29 cellular contexts compared by ENCODE assay signal in the genomic region with DNA sequence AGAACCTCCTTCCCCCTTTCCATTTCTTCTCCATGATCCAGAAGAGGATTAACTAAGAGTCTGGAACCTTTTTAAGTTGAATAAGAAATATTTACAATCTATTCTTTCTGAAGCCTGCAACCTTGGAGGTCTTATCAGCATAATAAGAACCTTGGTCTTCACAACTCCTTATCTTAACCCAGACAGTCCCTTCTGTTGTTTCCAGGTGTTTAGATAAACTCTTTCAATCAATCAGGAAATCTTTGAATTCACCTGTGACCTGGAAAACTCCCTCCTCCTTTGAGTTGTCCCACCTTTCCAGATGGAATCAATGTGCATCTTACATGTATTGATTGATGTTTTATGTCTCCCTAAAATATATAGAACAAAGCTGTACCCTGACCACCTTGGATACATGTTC.
"Had no signal": no experiment of that assay in that cellular context is flagged by ENCODE, and none has a peak within 500 bp of the region (broad histone marks: within the 10 kb centered on the region; RNA-seq: fewer than 3 reads in every experiment).

No MANE protein-coding gene starts in this region.

- DNase-seq: stimulated activated CD4-positive, alpha-beta T cell treated with anti-CD3 and anti-CD28 coated beads, Interleukin-2, amount 100 ng/mL, for 48 hours; stimulated activated CD4-positive, alpha-beta T cell treated with anti-CD3 and anti-CD28 coated beads, Interleukin-4, amount 100 ng/mL, for 1 hour; stimulated activated CD4-positive, alpha-beta T cell treated with anti-CD3 and anti-CD28 coated beads, Interleukin-4, amount 100 ng/mL, for 24 hours; stimulated activated CD4-positive, alpha-beta T cell treated with anti-CD3 and anti-CD28 coated beads, Interleukin-4, amount 100 ng/mL, for 4 hours; stimulated activated CD8-positive, alpha-beta memory T cell treated with anti-CD3 and anti-CD28 coated beads, Interleukin-4, amount 100 ng/mL, for 48 hours; stimulated activated naive B cell treated with anti-CD40 and anti-IgM and Interleukin-4, amounts not matched to agents 10 μg/mL and 1 μg/mL and 100 μg/mL, for 72 hours; stimulated activated naive CD4-positive, alpha-beta T cell; stimulated activated naive CD4-positive, alpha-beta T cell treated with Interleukin-2 at 50 U/mL for 16 hours; stimulated activated naive CD8-positive, alpha-beta T cell treated with anti-CD3 and anti-CD28 coated beads, Interleukin-15, amount 100 ng/mL, for 72 hours; stimulated activated naive CD8-positive, alpha-beta T cell treated with anti-CD3 and anti-CD28 coated beads, Interleukin-15, Interleukin-2, amounts not matched to agents 100 U/mL and 50 U/mL, for 24 hours; stomach; substantia nigra; testis; thyroid gland; tibial artery; transverse colon; trophoblast cell; upper lobe of left lung; upper lobe of right lung; uterus had no signal

- FAIRE-seq: urothelium cell line had no signal

- H3K4me1 Mint-ChIP-seq: stimulated activated naive B cell treated with anti-CD40 and anti-IgM and Interleukin-4, amounts not matched to agents 10 μg/mL and 1 μg/mL and 100 μg/mL, for 72 hours had no signal

- H3K27ac ChIP-seq: stomach, suprapubic skin, testis, thoracic aorta, thyroid gland, tibial artery, tibial nerve, transverse colon, upper lobe of left lung, upper lobe of right lung, uterus, vagina had no signal

- H3K36me3 Mint-ChIP-seq: stimulated activated memory B cell treated with anti-CD40 and anti-IgM and Interleukin-4, amounts not matched to agents 10 μg/mL and 1 μg/mL and 100 μg/mL, for 72 hours; stimulated activated naive B cell treated with anti-CD40 and anti-IgM and Interleukin-4, amounts not matched to agents 10 μg/mL and 1 μg/mL and 100 μg/mL, for 72 hours; type B pancreatic cell had no signal

- H3K9me3 Mint-ChIP-seq: stimulated activated effector memory CD8-positive, alpha-beta T cell treated with anti-CD3 and anti-CD28 coated beads, Interleukin-12 subunit alpha, Interleukin-12 subunit beta, amount 100 ng/mL, for 72 hours; stimulated activated memory B cell treated with anti-CD40 and anti-IgM and Interleukin-4, amounts not matched to agents 10 μg/mL and 1 μg/mL and 100 μg/mL, for 72 hours; stimulated activated naive B cell treated with anti-CD40 and anti-IgM and Interleukin-4, amounts not matched to agents 10 μg/mL and 1 μg/mL and 100 μg/mL, for 72 hours; stimulated activated naive CD8-positive, alpha-beta T cell treated with anti-CD3 and anti-CD28 coated beads, Interleukin-15, Interleukin-2, amounts not matched to agents 100 ng/mL and 50 ng/mL, for 24 hours; type B pancreatic cell had no signal

- ATAC-seq: stimulated activated effector memory CD8-positive, alpha-beta T cell treated with anti-CD3 and anti-CD28 coated beads, Interleukin-12 subunit alpha, Interleukin-12 subunit beta, amount 100 ng/mL, for 72 hours; stimulated activated memory B cell treated with anti-CD40 and anti-IgM and Interleukin-4, amounts not matched to agents 10 μg/mL and 1 μg/mL and 100 μg/mL, for 72 hours; stimulated activated naive B cell treated with anti-CD40 and anti-IgM and Interleukin-4, amounts not matched to agents 10 μg/mL and 1 μg/mL and 100 μg/mL, for 72 hours; stimulated activated naive CD8-positive, alpha-beta T cell treated with anti-CD3 and anti-CD28 coated beads, Interleukin-15, amount 100 ng/mL, for 72 hours; stimulated activated naive CD8-positive, alpha-beta T cell treated with anti-CD3 and anti-CD28 coated beads, Interleukin-15, Interleukin-2, amounts not matched to agents 100 U/mL and 50 U/mL, for 24 hours; upper lobe of right lung had no signal

- H3K27me3 ChIP-seq: stomach, suprapubic skin, testis, thyroid gland, tibial artery, tibial nerve, upper lobe of left lung, upper lobe of right lung, uterus, vagina had no signal

- H3K27me3 Mint-ChIP-seq: stimulated activated naive CD8-positive, alpha-beta T cell treated with anti-CD3 and anti-CD28 coated beads, Interleukin-15, amount 100 ng/mL, for 72 hours had no signal

- H3K36me3 ChIP-seq: stomach, suprapubic skin, thoracic aorta, thyroid gland, tibial artery, tibial nerve, transverse colon, upper lobe of left lung, upper lobe of right lung, uterus, vagina had no signal

- H3K9me3 ChIP-seq: stomach, suprapubic skin, testis, thoracic aorta, thyroid gland, tibial artery, tibial nerve, transverse colon, upper lobe of left lung, upper lobe of right lung, uterus, vagina had no signal

- H3K4me3 ChIP-seq: stomach, suprapubic skin, testis, thoracic aorta, thyroid gland, tibial artery, tibial nerve, transverse colon, upper lobe of left lung, upper lobe of right lung, uterus, vagina had no signal

- H3K27ac Mint-ChIP-seq: stimulated activated effector memory CD8-positive, alpha-beta T cell treated with anti-CD3 and anti-CD28 coated beads, Interleukin-12 subunit alpha, Interleukin-12 subunit beta, amount 100 ng/mL, for 72 hours; stimulated activated memory B cell treated with anti-CD40 and anti-IgM and Interleukin-4, amounts not matched to agents 10 μg/mL and 1 μg/mL and 100 μg/mL, for 72 hours; stimulated activated naive CD8-positive, alpha-beta T cell treated with anti-CD3 and anti-CD28 coated beads, Interleukin-15, amount 100 ng/mL, for 72 hours; stimulated activated naive CD8-positive, alpha-beta T cell treated with anti-CD3 and anti-CD28 coated beads, Interleukin-15, Interleukin-2, amounts not matched to agents 100 ng/mL and 50 ng/mL, for 24 hours; type B pancreatic cell had no signal

- H3K4me3 Mint-ChIP-seq: stimulated activated effector memory CD8-positive, alpha-beta T cell treated with anti-CD3 and anti-CD28 coated beads, Interleukin-12 subunit alpha, Interleukin-12 subunit beta, amount 100 ng/mL, for 72 hours; stimulated activated memory B cell treated with anti-CD40 and anti-IgM and Interleukin-4, amounts not matched to agents 10 μg/mL and 1 μg/mL and 100 μg/mL, for 72 hours; stimulated activated naive B cell treated with anti-CD40 and anti-IgM and Interleukin-4, amounts not matched to agents 10 μg/mL and 1 μg/mL and 100 μg/mL, for 72 hours; stimulated activated naive CD8-positive, alpha-beta T cell treated with anti-CD3 and anti-CD28 coated beads, Interleukin-15, amount 100 ng/mL, for 72 hours; stimulated activated naive CD8-positive, alpha-beta T cell treated with anti-CD3 and anti-CD28 coated beads, Interleukin-15, Interleukin-2, amounts not matched to agents 100 ng/mL and 50 ng/mL, for 24 hours; type B pancreatic cell had no signal
